ENCODE assay signal across 16 cellular contexts in genomic region chrX:26747877-26748276, GRCh38.
"Had no signal": no experiment of that assay in that cellular context is flagged by ENCODE, and none has a peak within 500 bp of the region (broad histone marks: within the 10 kb centered on the region; RNA-seq: fewer than 3 reads in every experiment).

No MANE protein-coding gene starts in this region.

- DNase-seq: dermis blood vessel endothelial cell; dorsolateral prefrontal cortex; effector CD4-positive, alpha-beta T cell; effector memory CD4-positive, alpha-beta T cell; foreskin keratinocyte; heart left ventricle; immature natural killer cell; islet precursor cell; left cardiac atrium; left ventricle myocardium superior; mammary epithelial cell; mesendoderm; midbrain; naive thymus-derived CD4-positive, alpha-beta T cell had no signal

- ATAC-seq: foreskin keratinocyte; gastroesophageal sphincter; heart left ventricle; left cardiac atrium; left lung; left ventricle myocardium superior; naive thymus-derived CD4-positive, alpha-beta T cell had no signal
